In genomic region chr5:72243706-72244105, GRCh38 we compare ENCODE assay signal across 25 cellular contexts.
"Had no signal": no experiment of that assay in that cellular context is flagged by ENCODE, and none has a peak within 500 bp of the region (broad histone marks: within the 10 kb centered on the region; RNA-seq: fewer than 3 reads in every experiment).

No MANE protein-coding gene starts in this region.

- DNase-seq: activated CD4-positive, alpha-beta T cell treated with anti-CD3 and anti-CD28 coated beads for 4 hours; activated CD4-positive, alpha-beta T cell treated with anti-CD3 and anti-CD28 coated beads, Interleukin-2, amount 50 U/mL, for 48 hours; activated CD4-positive, CD25-positive, alpha-beta regulatory T cell; activated CD8-positive, alpha-beta memory T cell treated with anti-CD3 and anti-CD28 coated beads, Interleukin-2, amount 50 U/mL, for 48 hours; activated naive CD4-positive, alpha-beta T cell; activated T-cell treated with anti-CD3 and anti-CD28 coated beads, Interleukin-2, amount 50 U/mL, for 4 hours; adrenal gland; cerebellar nuclear complex; foreskin keratinocyte; immature natural killer cell; kidney glomerular epithelial cell; left ventricle myocardium inferior; mammary epithelial cell; natural killer cell; pancreas; psoas muscle; stimulated activated CD4-positive, alpha-beta T cell treated with anti-CD3 and anti-CD28 coated beads, Interleukin-4, amount 100 ng/mL, for 24 hours; stimulated activated naive CD8-positive, alpha-beta T cell treated with anti-CD3 and anti-CD28 coated beads, Interleukin-15, Interleukin-2, amounts not matched to agents 100 U/mL and 50 U/mL, for 24 hours; T-helper 9 cell; transverse colon had no signal

- H3K27ac Mint-ChIP-seq: activated naive CD8-positive, alpha-beta T cell; activated T-helper 2 cell treated with anti-CD3 and anti-CD28 coated beads, Interferon-gamma antibody, Interleukin-2, Interleukin-4, amounts not matched to agents 10 μg/mL and 5 μg/mL and 100 μg/mL, durations not matched to agents 14 hours and 24 hours and 36 hours; immature natural killer cell had no signal

- H3K4me3 ChIP-seq: adrenal gland, coronary artery, left ventricle myocardium inferior, pancreas, psoas muscle, right atrium auricular region, transverse colon had no signal

- H3K36me3 Mint-ChIP-seq: natural killer cell had no signal

- H3K9me3 ChIP-seq: adrenal gland, left ventricle myocardium inferior, neutrophil, pancreas, psoas muscle, right atrium auricular region, transverse colon had no signal

- H3K4me3 Mint-ChIP-seq: activated naive CD8-positive, alpha-beta T cell; activated T-cell treated with anti-CD3 and anti-CD28 coated beads, Interleukin-2, amount 50 U/mL, for 4 hours; immature natural killer cell; natural killer cell had no signal

- H3K27me3 Mint-ChIP-seq: activated naive CD8-positive, alpha-beta T cell had no signal

- H3K27ac ChIP-seq: foreskin keratinocyte, left ventricle myocardium inferior, neutrophil, pancreas, psoas muscle had no signal

- H3K27me3 ChIP-seq: adrenal gland, foreskin keratinocyte, neutrophil, pancreas, right atrium auricular region, transverse colon had no signal

- H3K36me3 ChIP-seq: adrenal gland, left ventricle myocardium inferior, neutrophil, pancreas, right atrium auricular region, transverse colon had no signal

- H3K9me3 Mint-ChIP-seq: activated T-cell treated with anti-CD3 and anti-CD28 coated beads, Interleukin-2, amount 50 U/mL, for 4 hours; activated T-helper 2 cell treated with anti-CD3 and anti-CD28 coated beads, Interferon-gamma antibody, Interleukin-2, Interleukin-4, amounts not matched to agents 10 μg/mL and 5 μg/mL and 100 μg/mL, durations not matched to agents 14 hours and 24 hours and 36 hours; immature natural killer cell; natural killer cell had no signal
